ENCODE assay signal across 19 cellular contexts in the genomic region with DNA sequence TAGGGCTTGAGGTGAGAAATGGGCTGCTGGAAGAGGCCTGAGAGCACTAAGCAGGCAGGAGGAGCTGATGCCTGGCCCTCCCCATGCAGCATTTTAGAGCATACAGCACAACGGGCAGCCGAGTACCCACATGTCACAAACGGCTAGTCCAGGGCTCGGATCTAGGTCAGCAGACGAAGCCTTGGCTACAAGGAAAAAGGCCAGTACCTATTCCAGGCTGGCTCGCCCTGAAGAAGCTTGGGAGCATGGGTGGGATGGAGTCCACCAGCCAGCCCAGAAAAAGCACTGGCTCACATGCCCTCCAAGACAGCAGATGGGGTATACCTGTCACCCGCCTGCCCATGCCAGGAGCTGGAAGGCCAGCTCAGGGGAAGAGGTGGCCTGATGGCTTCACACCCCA. TPM values are rescaled to one million over a fixed set of nuclear protein-coding genes. Genes with fewer than 3 reads are reported as not detected.
DNase-seq lines count a peak whose midpoint lies in the region; ATAC-seq and TF ChIP-seq lines count a peak whose summit lies in the region.
"Had no signal": no experiment of that assay in that cellular context is flagged by ENCODE, and none has a peak within 500 bp of the region (broad histone marks: within the 10 kb centered on the region; RNA-seq: fewer than 3 reads in every experiment).

No MANE protein-coding gene starts in this region.

- peaks cover 0 to 11% of the 10 kb centered on the region in 2 donors for H3K36me3 ChIP-seq in aorta (ENCODE audit: control insufficient read depth in 1 of 2, insufficient read depth in 2 of 2, low read length in 1 of 2)

- H3K4me3 ChIP-seq in aorta (ENCODE audit: low read length in 2 of 2): no peak overlapping the region
- H3K4me3 ChIP-seq: BLaER1, HAP-1 had no signal

- TF ChIP-seq CTCF in chondrocyte (IDR thresholded peaks at IDR 0.05): no peak

- DNase-seq in cerebellar cortex (ENCODE audit: low spot score) (peak; percentile 93), chondrocyte (ENCODE audit: low spot score) (no peak), aorta (no peak), LoVo (ENCODE audit: low spot score) (no peak), A172 (ENCODE audit: low spot score) (no peak)
- DNase-seq: Caco-2; CD4-positive, CD25-positive, alpha-beta regulatory T cell; CD8-positive, alpha-beta T cell; DMS153; DND-41; GDM1; GOT3; HFFc6 had no signal

- peaks cover 100% of the 10 kb centered on the region for H3K36me3 Mint-ChIP-seq in activated T-helper 17 cell treated with anti-CD3 and anti-CD28 coated beads, Interleukin-2, amount 50 U/mL, for 72 hours (ENCODE audit: low read depth)
- H3K36me3 Mint-ChIP-seq in chondrocyte (ENCODE audit: low read depth): peaks cover 49% of the 10 kb centered on the region

- intact Hi-C loops in aorta (cut with DNase I): no loop called here

- no peak overlapping the region for H3K27ac ChIP-seq in aorta (ENCODE audit: low read depth in 1 of 2, low read length in 2 of 2)
- H3K27ac ChIP-seq: BLaER1, C4-2B had no signal

- H3K27me3 ChIP-seq in aorta (ENCODE audit: control insufficient read depth in 1 of 2, insufficient read depth in 2 of 2, low read length in 1 of 2): no peaks in the 10 kb centered on the region
- H3K27me3 ChIP-seq: BLaER1 had no signal

- H3K4me1 Mint-ChIP-seq in activated T-helper 17 cell treated with anti-CD3 and anti-CD28 coated beads, Interleukin-2, amount 50 U/mL, for 72 hours: no peaks in the 10 kb centered on the region
- no peaks in the 10 kb centered on the region for H3K4me1 Mint-ChIP-seq in chondrocyte (ENCODE audit: low read depth)
- H3K4me1 Mint-ChIP-seq: B cell had no signal

- no peak overlapping the region for H3K4me3 Mint-ChIP-seq in activated T-helper 17 cell treated with anti-CD3 and anti-CD28 coated beads, Interleukin-2, amount 50 U/mL, for 72 hours
- H3K4me3 Mint-ChIP-seq in chondrocyte (ENCODE audit: unreplicated experiment): no peak overlapping the region
- H3K4me3 Mint-ChIP-seq: B cell; CD4-positive, CD25-positive, alpha-beta regulatory T cell; CD8-positive, alpha-beta T cell; HFFc6 had no signal

- no peaks in the 10 kb centered on the region for H3K27me3 Mint-ChIP-seq in activated T-helper 17 cell treated with anti-CD3 and anti-CD28 coated beads, Interleukin-2, amount 50 U/mL, for 72 hours
- no peaks in the 10 kb centered on the region for H3K27me3 Mint-ChIP-seq in chondrocyte (ENCODE audit: low read depth)
- H3K27me3 Mint-ChIP-seq: B cell had no signal

- peak overlapping the region; percentile 21 for H3K27ac Mint-ChIP-seq in activated T-helper 17 cell treated with anti-CD3 and anti-CD28 coated beads, Interleukin-2, amount 50 U/mL, for 72 hours
- peak overlapping the region; percentile 41 for H3K27ac Mint-ChIP-seq in chondrocyte (ENCODE audit: unreplicated experiment)
- H3K27ac Mint-ChIP-seq: B cell; CD8-positive, alpha-beta T cell; HFFc6 had no signal

- no peak for ATAC-seq in activated T-helper 17 cell treated with anti-CD3 and anti-CD28 coated beads, Interleukin-2, amount 50 U/mL, for 72 hours (replicated peaks)
- ATAC-seq in aorta (ENCODE audit: low FRiP score) (peak; percentile 7), HG03342 (IDR thresholded peaks at IDR 0.05; ENCODE audit: unreplicated experiment) (no peak)
- ATAC-seq: CD8-positive, alpha-beta T cell had no signal

- WGBS in aorta, 2 donors: 91 to 92% methylated on average over 7 of the region's 7 CpGs

- H3K9me3 ChIP-seq in aorta (ENCODE audit: control insufficient read depth, low read length): no peaks in the 10 kb centered on the region
- H3K9me3 ChIP-seq: BLaER1, Caco-2, HAP-1 had no signal

- no peaks in the 10 kb centered on the region for H3K9me3 Mint-ChIP-seq in activated T-helper 17 cell treated with anti-CD3 and anti-CD28 coated beads, Interleukin-2, amount 50 U/mL, for 72 hours
- H3K9me3 Mint-ChIP-seq in chondrocyte (ENCODE audit: low read depth): no peaks in the 10 kb centered on the region
- H3K9me3 Mint-ChIP-seq: CD4-positive, CD25-positive, alpha-beta regulatory T cell; CD8-positive, alpha-beta T cell; HFFc6 had no signal

- H3K4me1 ChIP-seq in aorta (ENCODE audit: control insufficient read depth in 1 of 2, insufficient read depth in 2 of 2, low read length in 2 of 2): no peaks in the 10 kb centered on the region
- H3K4me1 ChIP-seq: Caco-2, HAP-1 had no signal

RNA-seq across cellular contexts. Expression of gene UFD1, which starts 9.6 kb away (rescaled TPM):
- total RNA-seq in activated T-helper 17 cell treated with anti-CD3 and anti-CD28 coated beads, Interleukin-2, amount 50 U/mL, for 72 hours: 10 to 100 TPM; 56.0 to 93.5 TPM
- 75.8 to 81.2 TPM (median 76.2 TPM) in 3 replicates for total RNA-seq in chondrocyte
- 10 to 100 TPM; 43.4 to 46.0 TPM for total RNA-seq in aorta
- polyA plus RNA-seq in aorta: 100 to 1,000 TPM in 1 of 2 donors, 10 to 100 TPM in 1; 80.3 to 110 TPM
- 64.8 and 73.0 TPM in 2 replicates for total RNA-seq in A172 (2014; rRNA removed; shearing (Covaris generic))

RNA-seq across cellular contexts. Expression of gene CDC45, which starts 10.3 kb away (rescaled TPM):
- total RNA-seq in activated T-helper 17 cell treated with anti-CD3 and anti-CD28 coated beads, Interleukin-2, amount 50 U/mL, for 72 hours: 10 to 100 TPM; 64.2 to 99.9 TPM
- total RNA-seq in chondrocyte (2.2 to 13.3 TPM (median 2.9 TPM) in 3 replicates), aorta (1 to 10 TPM in 1 of 2 donors, under 1 TPM in 1; 0.68 to 1.0 TPM)
- polyA plus RNA-seq in aorta: 1 to 10 TPM in 1 of 2 donors, under 1 TPM in 1; 0.63 to 1.3 TPM
- total RNA-seq in A172 (2014; rRNA removed; shearing (Covaris generic)): 26.7 and 45.7 TPM in 2 replicates

RNA-seq across cellular contexts. Expression of gene C22orf39, which starts 21.9 kb away (rescaled TPM):
- total RNA-seq in activated T-helper 17 cell treated with anti-CD3 and anti-CD28 coated beads, Interleukin-2, amount 50 U/mL, for 72 hours: 10 to 100 TPM; 18.6 to 21.7 TPM
- 18.4 to 25.7 TPM (median 19.5 TPM) in 3 replicates for total RNA-seq in chondrocyte
- total RNA-seq in aorta: 10 to 100 TPM; 29.3 to 33.4 TPM
- 10 to 100 TPM; 33.8 to 58.2 TPM for polyA plus RNA-seq in aorta
- total RNA-seq in A172 (2014; rRNA removed; shearing (Covaris generic)): 15.1 and 19.3 TPM in 2 replicates

RNA-seq across cellular contexts. Expression of gene MRPL40, which starts 37.1 kb away (rescaled TPM):
- total RNA-seq in activated T-helper 17 cell treated with anti-CD3 and anti-CD28 coated beads, Interleukin-2, amount 50 U/mL, for 72 hours: 10 to 100 TPM; 11.8 to 25.7 TPM
- total RNA-seq in chondrocyte: 21.4 to 22.5 TPM (median 21.8 TPM) in 3 replicates
- total RNA-seq in aorta: 10 to 100 TPM; 13.9 to 16.4 TPM
- polyA plus RNA-seq in aorta: 10 to 100 TPM; 37.3 to 38.1 TPM
- total RNA-seq in A172 (2014; rRNA removed; shearing (Covaris generic)): 30.7 and 45.7 TPM in 2 replicates

RNA-seq across cellular contexts. Expression of gene HIRA, which starts 37.9 kb away (rescaled TPM):
- 10 to 100 TPM; 21.4 to 45.6 TPM for total RNA-seq in activated T-helper 17 cell treated with anti-CD3 and anti-CD28 coated beads, Interleukin-2, amount 50 U/mL, for 72 hours
- total RNA-seq in chondrocyte (27.1 to 31.8 TPM (median 30.3 TPM) in 3 replicates), aorta (10 to 100 TPM; 20.8 to 24.3 TPM)
- polyA plus RNA-seq in aorta: 10 to 100 TPM; 10.4 to 13.4 TPM
- total RNA-seq in A172 (2014; rRNA removed; shearing (Covaris generic)): 11.7 and 13.2 TPM in 2 replicates
